ENCODE assay signal across 17 cellular contexts in genomic region chr17:5947701-5948180, GRCh38.
DNase-seq lines count a peak whose midpoint lies in the region; TF ChIP-seq lines count a peak whose summit lies in the region.
"Had no signal": no experiment of that assay in that cellular context is flagged by ENCODE, and none has a peak within 500 bp of the region (broad histone marks: within the 10 kb centered on the region; RNA-seq: fewer than 3 reads in every experiment).

No MANE protein-coding gene starts in this region.

- H3K9me3 ChIP-seq in mammary epithelial cell (replicated peaks; ENCODE audit: insufficient read depth, low read length), result no peaks in the 10 kb centered on the region
- H3K9me3 ChIP-seq: Caco-2 had no signal

- dilution Hi-C loops in mammary epithelial cell (cut with HindIII; ENCODE audit: low sequenced_read_pairs), result loop anchor here (10.0 kb wide), 1 partner anchor 177 kb away; no protein-coding TSS in a partner anchor

- BruUV-seq in mammary epithelial cell (replicated peaks; lab: Mats Ljungman, UMichigan) (no TSS peak), MCF 10A (replicated peaks; lab: Mats Ljungman, UMichigan) (no TSS peak)

- no peak overlapping the region for H3K4me2 ChIP-seq in mammary epithelial cell (ENCODE audit: insufficient read depth, low read depth, low read length)
- H3K4me2 ChIP-seq: A549; BLaER1 treated with 17β-estradiol and CSF1 and Interleukin-3, amounts not matched to agents 10 nM and 100 nM had no signal

- H2AFZ ChIP-seq in mammary epithelial cell (ENCODE audit: low read depth, low read length), result no peak overlapping the region

- no peaks in the 10 kb centered on the region for H3K36me3 Mint-ChIP-seq in MCF 10A (ENCODE audit: insufficient read depth, unreplicated experiment)
- H3K36me3 Mint-ChIP-seq: CD8-positive, alpha-beta T cell had no signal

- DNase-seq in mammary epithelial cell (peak; percentile 77), MCF 10A (ENCODE audit: unreplicated experiment) (no peak), kidney tubule cell (ENCODE audit: low spot score) (peak; percentile 1), cortex of kidney (lab: John Stamatoyannopoulos, UW) (no peak), dermis blood vessel endothelial cell (no peak)
- DNase-seq: AML-193; Caco-2; Calu3; CD4-positive, alpha-beta T cell; CD8-positive, alpha-beta T cell; DMS79 treated with DMSO at 0.1 percent for 48 hours; GF-D8 had no signal

- 44% methylated on average over 2 of the region's 2 CpGs for WGBS in mammary epithelial cell (ENCODE audit: low coverage, missing lambda C conversion rate)

- CTCF ChIA-PET in mammary epithelial cell (lab: Charles Lee; ENCODE audit: low non-redundant PET), result no interaction called here
- CTCF ChIA-PET in MCF 10A (lab: Yijun Ruan, JAX), result no interaction called here

- no peak for TF ChIP-seq CTCF in mammary epithelial cell (conservative IDR thresholded peaks at IDR 0.05 in 1 of 2, IDR thresholded peaks at IDR 0.05 in 1 of 2; ENCODE audit: extremely low read depth in 1 of 2, insufficient read depth in 1 of 2, low read depth in 1 of 2, low read length in 2 of 2)
- TF ChIP-seq CTCF in MCF 10A (IDR thresholded peaks at IDR 0.05; ENCODE audit: unreplicated experiment), result no peak

- H3K4me1 Mint-ChIP-seq in MCF 10A (ENCODE audit: insufficient read depth, unreplicated experiment), result no peaks in the 10 kb centered on the region
- H3K4me1 Mint-ChIP-seq: B cell had no signal

- H3K9me3 Mint-ChIP-seq in MCF 10A (ENCODE audit: unreplicated experiment), result no peaks in the 10 kb centered on the region
- H3K9me3 Mint-ChIP-seq: CD8-positive, alpha-beta T cell had no signal

- H3K9ac ChIP-seq in mammary epithelial cell (ENCODE audit: insufficient read depth, low read length), result no peak overlapping the region
- H3K9ac ChIP-seq: BLaER1 treated with 17β-estradiol and CSF1 and Interleukin-3, amounts not matched to agents 10 nM and 100 nM had no signal

- POLR2A ChIA-PET in MCF 10A (lab: Yijun Ruan, JAX), result no interaction called here

- no peaks in the 10 kb centered on the region for H4K20me1 ChIP-seq in mammary epithelial cell (ENCODE audit: insufficient read depth, low read length)
- H4K20me1 ChIP-seq: BLaER1 treated with 17β-estradiol and CSF1 and Interleukin-3, amounts not matched to agents 10 nM and 100 nM had no signal

- no peak overlapping the region for H3K27ac Mint-ChIP-seq in MCF 10A (ENCODE audit: low read depth, unreplicated experiment)
- H3K27ac Mint-ChIP-seq: B cell; CD4-positive, alpha-beta T cell; CD8-positive, alpha-beta T cell had no signal

- H3K79me2 ChIP-seq in mammary epithelial cell (ENCODE audit: insufficient read depth, low read length), result no peaks in the 10 kb centered on the region

- peaks cover 89% of the 10 kb centered on the region for H3K27me3 Mint-ChIP-seq in MCF 10A (ENCODE audit: insufficient read depth, unreplicated experiment)

- intact Hi-C loops in mammary epithelial cell (cut with micrococcal nuclease) (no loop called here), MCF 10A (cut with micrococcal nuclease) (no loop called here)

- in situ Hi-C loops in mammary epithelial cell (cut with MboI; ENCODE audit: low sequenced_read_pairs in 2 of 2), result no loop called here

- H3K27ac ChIP-seq in mammary epithelial cell (ENCODE audit: insufficient read depth, low read depth, low read length), result no peak overlapping the region
- H3K27ac ChIP-seq: 22Rv1; A549; BLaER1 treated with 17β-estradiol and CSF1 and Interleukin-3, amounts not matched to agents 10 nM and 100 nM; C4-2B had no signal

- H3K4me1 ChIP-seq in mammary epithelial cell (ENCODE audit: insufficient read depth, low read length), result no peaks in the 10 kb centered on the region
- H3K4me1 ChIP-seq: A549; BLaER1 treated with 17β-estradiol and CSF1 and Interleukin-3, amounts not matched to agents 10 nM and 100 nM; Caco-2 had no signal

- H3K4me3 Mint-ChIP-seq in MCF 10A (ENCODE audit: unreplicated experiment), result no peak overlapping the region
- H3K4me3 Mint-ChIP-seq: B cell; CD4-positive, alpha-beta T cell; CD8-positive, alpha-beta T cell had no signal

- H3K27me3 ChIP-seq in mammary epithelial cell (ENCODE audit: insufficient read depth, low read length), result peaks cover 16% of the 10 kb centered on the region
- H3K27me3 ChIP-seq: BLaER1 treated with 17β-estradiol and CSF1 and Interleukin-3, amounts not matched to agents 10 nM and 100 nM had no signal

- no peak overlapping the region for H3K4me3 ChIP-seq in mammary epithelial cell (replicated peaks in 1 of 3; ENCODE audit: insufficient read depth in 1 of 3, low read depth in 2 of 3, low read length in 3 of 3)
- H3K4me3 ChIP-seq: A549; BLaER1 treated with 17β-estradiol and CSF1 and Interleukin-3, amounts not matched to agents 10 nM and 100 nM had no signal

- no peaks in the 10 kb centered on the region for H3K36me3 ChIP-seq in mammary epithelial cell (ENCODE audit: insufficient read depth, low read length)
- H3K36me3 ChIP-seq: BLaER1 treated with 17β-estradiol and CSF1 and Interleukin-3, amounts not matched to agents 10 nM and 100 nM had no signal

Comparison
In these comparisons a context has a peak if more than half of its experiments do, and no peak if none do; other contexts are left out.
1. DNase-seq: peak in mammary epithelial cell (single experiment) and kidney tubule cell (single experiment); none in MCF 10A (single experiment), cortex of kidney (single experiment) and dermis blood vessel endothelial cell (single experiment).